Comparison of ENCODE assay signal across 14 cellular contexts in genomic region chr17:3956983-3957382, GRCh38. TPM values are rescaled to one million over a fixed set of nuclear protein-coding genes. Genes with fewer than 3 reads are reported as not detected.
DNase-seq lines count a peak whose midpoint lies in the region; ATAC-seq, FAIRE-seq and TF ChIP-seq lines count a peak whose summit lies in the region.
"Had no signal": no experiment of that assay in that cellular context is flagged by ENCODE, and none has a peak within 500 bp of the region (broad histone marks: within the 10 kb centered on the region; RNA-seq: fewer than 3 reads in every experiment).

No MANE protein-coding gene starts in this region.

- intact Hi-C loops in Right ventricle myocardium superior (cut with DNase I): no loop called here

- TF ChIP-seq POLR2A in GM12891 (IDR thresholded peaks at IDR 0.05; ENCODE audit: low read depth, low read length): no peak

- peaks cover 55 to 84% (median 78%) of the 10 kb centered on the region in 10 experiments for H3K4me1 ChIP-seq in BLaER1 treated with 17β-estradiol and CSF1 and Interleukin-3, amounts not matched to agents 10 nM and 100 nM

- H4K20me1 ChIP-seq in BLaER1 treated with 17β-estradiol and CSF1 and Interleukin-3, amounts not matched to agents 10 nM and 100 nM: peaks cover 9 to 94% (median 73%) of the 10 kb centered on the region in 11 experiments; a peak in 20 of 22 replicates

- H3K27me3 ChIP-seq in BLaER1 treated with 17β-estradiol and CSF1 and Interleukin-3, amounts not matched to agents 10 nM and 100 nM: no peaks in the 10 kb centered on the region
- H3K27me3 ChIP-seq: Peyer's patch had no signal

- H3K4me1 Mint-ChIP-seq in brain: peaks cover 44% of the 10 kb centered on the region

- in situ Hi-C loops in KBM-7 (cut with MboI; ENCODE audit: low pct_unique_long_range_greater_than_20kb, low sequenced_read_pairs) (no loop called here), GM13976 (cut with MboI; ENCODE audit: low sequenced_read_pairs, unreplicated experiment) (no loop called here)

- no peaks in the 10 kb centered on the region for H3K9me3 ChIP-seq in BLaER1 treated with 17β-estradiol and CSF1 and Interleukin-3, amounts not matched to agents 10 nM and 100 nM (replicated peaks in 1 of 11)
- H3K9me3 ChIP-seq: Peyer's patch had no signal

- peak overlapping the region in 1 of 5 experiments; percentile 27 for H3K4me3 Mint-ChIP-seq in brain

- peak overlapping the region in 8 of 11 experiments; percentile 22 to 86 (median 69); a peak in 12 of 22 replicates for H3K4me2 ChIP-seq in BLaER1 treated with 17β-estradiol and CSF1 and Interleukin-3, amounts not matched to agents 10 nM and 100 nM

- peaks cover 23% of the 10 kb centered on the region for H3K27me3 Mint-ChIP-seq in brain

- H3K36me3 ChIP-seq in BLaER1 treated with 17β-estradiol and CSF1 and Interleukin-3, amounts not matched to agents 10 nM and 100 nM: peaks cover 4 to 32% (median 9%) of the 10 kb centered on the region in 11 experiments; a peak in 17 of 22 replicates

- H3K36me3 Mint-ChIP-seq in brain: no peaks in the 10 kb centered on the region

- peaks cover 0 to 2% (median 0%) of the 10 kb centered on the region in 5 experiments for H3K9me3 Mint-ChIP-seq in brain

- no peak for DNase-seq in GM12891 (ENCODE audit: insufficient read length, low spot score)
- peak; percentile 71 for DNase-seq in NCI-H2171 treated with DMSO at 0.1 percent for 48 hours (lab: John Stamatoyannopoulos, UW)
- no peak for DNase-seq in KBM-7
- DNase-seq in GM13976 (ENCODE audit: low spot score): no peak
- DNase-seq in D341Med (ENCODE audit: low spot score): no peak
- DNase-seq in Right ventricle myocardium superior: no peak
- DNase-seq: aorta, foreskin melanocyte, NCI-H187 treated with DMSO at 0.1 percent for 48 hours, Peyer's patch, substantia nigra had no signal

- ATAC-seq in Right ventricle myocardium superior (ENCODE audit: poor library complexity): no peak

- peak; percentile 38 for FAIRE-seq in GM12891 (lab: Jason Lieb, UNC)

- TF ChIP-seq CTCF in brain (conservative IDR thresholded peaks at IDR 0.05): no peak
- TF ChIP-seq CTCF in GM13976 (IDR thresholded peaks at IDR 0.05; ENCODE audit: borderline replicate concordance, control extremely low read depth, extremely low read depth, insufficient read depth, missing control alignments): no peak

- peak overlapping the region in 3 of 5 experiments; percentile 29 to 78 (median 67) for H3K27ac Mint-ChIP-seq in brain

- H3K9ac ChIP-seq in BLaER1 treated with 17β-estradiol and CSF1 and Interleukin-3, amounts not matched to agents 10 nM and 100 nM: peak overlapping the region in 2 of 11 experiments; percentile 22 to 24; a peak in 2 of 22 replicates

- H3K4me3 ChIP-seq in BLaER1 treated with 17β-estradiol and CSF1 and Interleukin-3, amounts not matched to agents 10 nM and 100 nM: no peak overlapping the region
- H3K4me3 ChIP-seq: Peyer's patch had no signal

- no peak overlapping the region for H3K27ac ChIP-seq in BLaER1 treated with 17β-estradiol and CSF1 and Interleukin-3, amounts not matched to agents 10 nM and 100 nM

TF ChIP-seq in GM12891, 5 proteins besides CTCF, POLR2A, EP300 and RAD21:
- TF ChIP-seq POU2F2 (IDR thresholded peaks at IDR 0.05; ENCODE audit: low read depth, low read length) (no peak), PAX5 (IDR thresholded peaks at IDR 0.05; ENCODE audit: insufficient read depth, low read length, severe bottlenecking) (no peak), TAF1 (IDR thresholded peaks at IDR 0.05; ENCODE audit: low read depth, low read length) (no peak), SPI1 (IDR thresholded peaks at IDR 0.05; ENCODE audit: low read depth, low read length) (no peak), POLR2AphosphoS5 (IDR thresholded peaks at IDR 0.05; ENCODE audit: low read depth, low read length) (no peak)
TF ChIP-seq in GM12891: peak in this region for 0.

RNA-seq across cellular contexts. Expression of gene ATP2A3, which starts 7.3 kb away (rescaled TPM):
- 30.8 TPM for polyA plus RNA-seq in GM12891 (2012; ENCODE audit: low read depth, missing spikeins)
- polyA plus RNA-seq in brain (ENCODE audit: insufficient read depth, low read depth, low replicate concordance): 160 TPM
- total RNA-seq in Right ventricle myocardium superior: 6.0 TPM

RNA-seq across cellular contexts. Expression of gene P2RX1, which starts 40.7 kb away (rescaled TPM):
- 1.1 TPM for polyA plus RNA-seq in GM12891 (2012; ENCODE audit: low read depth, missing spikeins)
- polyA plus RNA-seq in brain (ENCODE audit: insufficient read depth, low read depth, low replicate concordance): not detected
- total RNA-seq in Right ventricle myocardium superior: 0.08 TPM
- total RNA-seq: kidney epithelial cell had no signal
